20 cellular contexts compared by ENCODE assay signal in genomic region chr3:102123590-102124190, GRCh38.
DNase-seq lines count a peak whose midpoint lies in the region; ATAC-seq and TF ChIP-seq lines count a peak whose summit lies in the region.
"Had no signal": no experiment of that assay in that cellular context is flagged by ENCODE, and none has a peak within 500 bp of the region (broad histone marks: within the 10 kb centered on the region; RNA-seq: fewer than 3 reads in every experiment).

No MANE protein-coding gene starts in this region.

- no peak overlapping the region for H3K27ac ChIP-seq in prostate gland

- H3K27ac Mint-ChIP-seq in natural killer cell treated with Interleukin-12 subunit alpha and Interleukin-12 subunit beta and Interleukin-15 and Interleukin-18, amount 100 ng/mL, for 72 hours, result no peak overlapping the region
- H3K27ac Mint-ChIP-seq: activated CD4-positive, alpha-beta T cell treated with anti-CD3 and anti-CD28 coated beads, Interleukin-2, amount 10 ng/mL, durations not matched to agents 7 days and 5 days; activated naive CD4-positive, alpha-beta T cell treated with anti-CD3 and anti-CD28 coated beads for 36 hours had no signal

- WGBS in prostate gland, result 65% methylated on average over 2 of the region's 2 CpGs

- H3K9me3 Mint-ChIP-seq in natural killer cell treated with Interleukin-12 subunit alpha and Interleukin-12 subunit beta and Interleukin-15 and Interleukin-18, amount 100 ng/mL, for 72 hours, result peaks cover 10% of the 10 kb centered on the region

- peaks cover 21% of the 10 kb centered on the region for H3K9me3 ChIP-seq in adipocyte (ENCODE audit: control insufficient read depth, low read length)
- peaks cover 7% of the 10 kb centered on the region for H3K9me3 ChIP-seq in skeletal muscle satellite cell (replicated peaks; ENCODE audit: low read length)
- no peaks in the 10 kb centered on the region for H3K9me3 ChIP-seq in prostate gland

- H3K4me3 ChIP-seq in adipocyte (ENCODE audit: low read length) (no peak overlapping the region), fibroblast of the aortic adventitia (ENCODE audit: low read depth, low read length) (no peak overlapping the region), skeletal muscle satellite cell (ENCODE audit: low read length) (no peak overlapping the region), prostate gland (no peak overlapping the region)
- H3K4me3 ChIP-seq: smooth muscle cell had no signal

- no peak overlapping the region for H3K4me3 Mint-ChIP-seq in natural killer cell treated with Interleukin-12 subunit alpha and Interleukin-12 subunit beta and Interleukin-15 and Interleukin-18, amount 100 ng/mL, for 72 hours
- H3K4me3 Mint-ChIP-seq: activated CD4-positive, alpha-beta T cell treated with anti-CD3 and anti-CD28 coated beads, Interleukin-2, amount 10 ng/mL, durations not matched to agents 7 days and 5 days; activated naive CD4-positive, alpha-beta T cell treated with anti-CD3 and anti-CD28 coated beads for 36 hours had no signal

- ATAC-seq in natural killer cell treated with Interleukin-12 subunit alpha and Interleukin-12 subunit beta and Interleukin-15 and Interleukin-18, amount 100 ng/mL, for 72 hours, result no peak

- peak overlapping the region; percentile 27 for H3K4me2 ChIP-seq in skeletal muscle satellite cell (ENCODE audit: low read length)
- H3K4me2 ChIP-seq: smooth muscle cell had no signal

- intact Hi-C loops in prostate gland (cut with DNase I), result no loop called here

- peaks cover 25% of the 10 kb centered on the region for H3K4me1 ChIP-seq in adipocyte (ENCODE audit: control insufficient read depth, insufficient read depth, low read length)
- H3K4me1 ChIP-seq in skeletal muscle satellite cell (ENCODE audit: control insufficient read depth, insufficient read depth, low read length), result peaks cover 37% of the 10 kb centered on the region
- no peaks in the 10 kb centered on the region for H3K4me1 ChIP-seq in prostate gland (replicated peaks)

- H3K27me3 ChIP-seq in adipocyte (replicated peaks; ENCODE audit: control insufficient read depth, insufficient read depth, low read length), result no peaks in the 10 kb centered on the region
- no peaks in the 10 kb centered on the region for H3K27me3 ChIP-seq in skeletal muscle satellite cell (ENCODE audit: control insufficient read depth, insufficient read depth, low read length)
- no peaks in the 10 kb centered on the region for H3K27me3 ChIP-seq in prostate gland (replicated peaks; ENCODE audit: insufficient read depth)

- TF ChIP-seq CTCF in fibroblast of the aortic adventitia (IDR thresholded peaks at IDR 0.05; ENCODE audit: insufficient read depth, low read length) (no peak), prostate gland (IDR thresholded peaks at IDR 0.05) (no peak)

- peaks cover 13% of the 10 kb centered on the region for H3K36me3 Mint-ChIP-seq in natural killer cell treated with Interleukin-12 subunit alpha and Interleukin-12 subunit beta and Interleukin-15 and Interleukin-18, amount 100 ng/mL, for 72 hours

- no peaks in the 10 kb centered on the region for H3K4me1 Mint-ChIP-seq in natural killer cell treated with Interleukin-12 subunit alpha and Interleukin-12 subunit beta and Interleukin-15 and Interleukin-18, amount 100 ng/mL, for 72 hours (ENCODE audit: low read depth in 2 of 2)
- H3K4me1 Mint-ChIP-seq: activated CD4-positive, alpha-beta T cell treated with anti-CD3 and anti-CD28 coated beads, Interleukin-2, amount 10 ng/mL, durations not matched to agents 7 days and 5 days had no signal

- peaks cover 0 to 17% of the 10 kb centered on the region in 2 donors for H3K27me3 Mint-ChIP-seq in natural killer cell treated with Interleukin-12 subunit alpha and Interleukin-12 subunit beta and Interleukin-15 and Interleukin-18, amount 100 ng/mL, for 72 hours
- H3K27me3 Mint-ChIP-seq: activated CD4-positive, alpha-beta T cell treated with anti-CD3 and anti-CD28 coated beads, Interleukin-2, amount 10 ng/mL, durations not matched to agents 7 days and 5 days had no signal

- H3K36me3 ChIP-seq in adipocyte (ENCODE audit: control insufficient read depth, insufficient read depth, low read length, severe bottlenecking) (no peaks in the 10 kb centered on the region), skeletal muscle satellite cell (ENCODE audit: insufficient read depth, low read length) (peaks cover 2% of the 10 kb centered on the region), prostate gland (no peaks in the 10 kb centered on the region)

- no peak for TF ChIP-seq POLR2A in prostate gland (IDR thresholded peaks at IDR 0.05)

- peak; percentile 20 for DNase-seq in HS-27A (ENCODE audit: low read depth)
- peak; percentile 17 for DNase-seq in adipocyte (ENCODE audit: low read depth)
- peak; percentile 48 for DNase-seq in fibroblast of the aortic adventitia (ENCODE audit: low read depth)
- no peak for DNase-seq in prostate gland (ENCODE audit: low spot score)
- no peak for DNase-seq in natural killer cell treated with Interleukin-12 subunit alpha and Interleukin-12 subunit beta and Interleukin-15 and Interleukin-18, amount 100 ng/mL, for 72 hours (ENCODE audit: low spot score)
- no peak for DNase-seq in activated CD8-positive, alpha-beta memory T cell treated with anti-CD3 and anti-CD28 coated beads for 24 hours
- DNase-seq in retina, result no peak
- DNase-seq: activated CD4-positive, alpha-beta T cell treated with anti-CD3 and anti-CD28 coated beads, Interleukin-2, amount 10 ng/mL, durations not matched to agents 7 days and 5 days; activated naive CD4-positive, alpha-beta T cell treated with anti-CD3 and anti-CD28 coated beads for 36 hours; Caco-2; dermis blood vessel endothelial cell; KG1; NCI-H1105 treated with DMSO at 0.1 percent for 48 hours; NCI-H82; occipital lobe; stimulated activated CD4-positive, alpha-beta T cell treated with anti-CD3 and anti-CD28 coated beads, Interleukin-4, amount 100 ng/mL, for 4 hours; stimulated activated CD8-positive, alpha-beta memory T cell treated with anti-CD3 and anti-CD28 coated beads, Interleukin-4, amount 100 ng/mL, for 48 hours; SW 1271 had no signal

- H3K9ac ChIP-seq in adipocyte (ENCODE audit: low read length), result peak overlapping the region; percentile 18
- peak overlapping the region; percentile 73 for H3K9ac ChIP-seq in skeletal muscle satellite cell (ENCODE audit: low read depth, low read length)

Comparison
In these comparisons a context has a peak if more than half of its experiments do, and no peak if none do; other contexts are left out.
1. DNase-seq: peak in HS-27A (single experiment), adipocyte (single experiment) and fibroblast of the aortic adventitia (single experiment); none in prostate gland (single experiment), natural killer cell treated with Interleukin-12 subunit alpha and Interleukin-12 subunit beta and Interleukin-15 and Interleukin-18, amount 100 ng/mL, for 72 hours (single experiment), activated CD8-positive, alpha-beta memory T cell treated with anti-CD3 and anti-CD28 coated beads for 24 hours (single experiment) and retina (single experiment).